Comparison of ENCODE assay signal across 9 cellular contexts in genomic region chr4:7066493-7066892, GRCh38. TPM values are rescaled to one million over a fixed set of nuclear protein-coding genes. Genes with fewer than 3 reads are reported as not detected.
A peak's percentile ranks its signal among the peaks of the same experiment; 100 is the strongest.
DNase-seq lines count a peak whose midpoint lies in the region; ATAC-seq and TF ChIP-seq lines count a peak whose summit lies in the region.
"Had no signal": no experiment of that assay in that cellular context is flagged by ENCODE, and none has a peak within 500 bp of the region (broad histone marks: within the 10 kb centered on the region; RNA-seq: fewer than 3 reads in every experiment).

No MANE protein-coding gene starts in this region.

- TF ChIP-seq POLR2A in stomach (IDR thresholded peaks at IDR 0.05), result no peak
- no peak for TF ChIP-seq POLR2A in erythroblast (IDR thresholded peaks at IDR 0.05; ENCODE audit: low read length)

- TF ChIP-seq EP300 in stomach (IDR thresholded peaks at IDR 0.05), result no peak

- H3K27ac ChIP-seq in iPS-20b (ENCODE audit: low read length) (no peak overlapping the region), stomach (peak overlapping the region in 3 of 5 donors; percentile 93 to 96 (median 93))

- no peaks in the 10 kb centered on the region for H3K9me3 Mint-ChIP-seq in activated T-cell treated with anti-CD3 and anti-CD28 coated beads, Interleukin-2, amount 50 U/mL, for 4 hours
- H3K9me3 Mint-ChIP-seq in activated CD8-positive, alpha-beta T cell treated with anti-CD3 and anti-CD28 coated beads, Interleukin-2, amount 10 ng/mL, durations not matched to agents 7 days and 5 days (ENCODE audit: insufficient read depth), result no peaks in the 10 kb centered on the region

- peaks cover 23% of the 10 kb centered on the region for H3K36me3 Mint-ChIP-seq in activated T-cell treated with anti-CD3 and anti-CD28 coated beads, Interleukin-2, amount 50 U/mL, for 4 hours (ENCODE audit: insufficient read depth)
- H3K36me3 Mint-ChIP-seq in activated CD8-positive, alpha-beta T cell treated with anti-CD3 and anti-CD28 coated beads, Interleukin-2, amount 10 ng/mL, durations not matched to agents 7 days and 5 days (ENCODE audit: low read depth), result peaks cover 39% of the 10 kb centered on the region

- H3K4me3 ChIP-seq in iPS-20b (ENCODE audit: low read length), result peak overlapping the region; percentile 77
- peak overlapping the region; percentile 82 to 97 (median 90) for H3K4me3 ChIP-seq in stomach

- POLR2A ChIA-PET in activated CD8-positive, alpha-beta T cell treated with anti-CD3 and anti-CD28 coated beads, Interleukin-2, amount 10 ng/mL, durations not matched to agents 7 days and 5 days (lab: Charles Lee), result interaction anchor here (0.8 to 5.7 kb wide), 9 partner anchors 9 to 426 kb away, joined by 3 to 62 read pairs (median 6); partner anchors contain the start of genes MRFAP1 and TADA2B

- peaks cover 30% of the 10 kb centered on the region for H3K27me3 ChIP-seq in iPS-20b (ENCODE audit: insufficient read depth, low read length)
- no peaks in the 10 kb centered on the region for H3K27me3 ChIP-seq in stomach

- H3K9me3 ChIP-seq in iPS-20b (ENCODE audit: insufficient read depth, low read depth, low read length) (no peaks in the 10 kb centered on the region), stomach (no peaks in the 10 kb centered on the region)

- H3K4me1 ChIP-seq in iPS-20b (ENCODE audit: insufficient read depth, low read length) (peaks cover 4% of the 10 kb centered on the region; the same call in 1 of the 2 replicates), stomach (peaks cover 23 to 67% (median 44%) of the 10 kb centered on the region in 4 donors)

- peak overlapping the region; percentile 90 for H3K4me3 Mint-ChIP-seq in activated T-cell treated with anti-CD3 and anti-CD28 coated beads, Interleukin-2, amount 50 U/mL, for 4 hours
- peak overlapping the region; percentile 97 for H3K4me3 Mint-ChIP-seq in activated CD8-positive, alpha-beta T cell treated with anti-CD3 and anti-CD28 coated beads, Interleukin-2, amount 10 ng/mL, durations not matched to agents 7 days and 5 days

- DNase-seq in activated T-cell treated with anti-CD3 and anti-CD28 coated beads, Interleukin-2, amount 50 U/mL, for 4 hours, result no peak
- DNase-seq in activated T-cell treated with anti-CD3 and anti-CD28 coated beads for 4 hours (no peak), stomach (no peak), erythroblast (lab: John Stamatoyannopoulos, UW) (no peak), HUDEP-2 (lab: John Stamatoyannopoulos, UW; ENCODE audit: unreplicated experiment in 76 of 76) (no peak), activated gamma-delta T cell treated with Interleukin-2 at 50 U/mL for 16 hours (no peak)
- no peak for DNase-seq in activated CD8-positive, alpha-beta T cell treated with anti-CD3 and anti-CD28 coated beads, Interleukin-2, amount 10 ng/mL, durations not matched to agents 7 days and 5 days
- DNase-seq: NCI-H2029 had no signal

- CTCF ChIA-PET in activated CD8-positive, alpha-beta T cell treated with anti-CD3 and anti-CD28 coated beads, Interleukin-2, amount 10 ng/mL, durations not matched to agents 7 days and 5 days (lab: Charles Lee), result interaction anchor here (1.4 to 11.7 kb wide), 4 partner anchors 11 to 92 kb away, joined by 5 to 172 read pairs (median 17); partner anchors contain the start of gene TADA2B

- H3K4me1 Mint-ChIP-seq in activated T-cell treated with anti-CD3 and anti-CD28 coated beads, Interleukin-2, amount 50 U/mL, for 4 hours (ENCODE audit: low read depth), result peaks cover 49% of the 10 kb centered on the region
- peaks cover 39% of the 10 kb centered on the region for H3K4me1 Mint-ChIP-seq in activated CD8-positive, alpha-beta T cell treated with anti-CD3 and anti-CD28 coated beads, Interleukin-2, amount 10 ng/mL, durations not matched to agents 7 days and 5 days (ENCODE audit: low read depth)

- intact Hi-C loops in stomach (cut with DNase I; ENCODE audit: low total_unique reads), result no loop called here

- H3K9ac ChIP-seq in iPS-20b (ENCODE audit: low read depth, low read length), result peak overlapping the region; percentile 83; the same call in 1 of the 2 replicates

- H3K27ac Mint-ChIP-seq in activated CD8-positive, alpha-beta T cell treated with anti-CD3 and anti-CD28 coated beads, Interleukin-2, amount 10 ng/mL, durations not matched to agents 7 days and 5 days, result peak overlapping the region; percentile 85

- H3K36me3 ChIP-seq in iPS-20b (ENCODE audit: insufficient read depth, low read depth, low read length), result peaks cover 39% of the 10 kb centered on the region
- H3K36me3 ChIP-seq in stomach, result peaks cover 25 to 38% (median 30%) of the 10 kb centered on the region in 4 donors

- TF ChIP-seq CTCF in stomach (IDR thresholded peaks at IDR 0.05), result no peak

- H3K27me3 Mint-ChIP-seq in activated T-cell treated with anti-CD3 and anti-CD28 coated beads, Interleukin-2, amount 50 U/mL, for 4 hours (ENCODE audit: low read depth), result no peaks in the 10 kb centered on the region
- peaks cover 2% of the 10 kb centered on the region for H3K27me3 Mint-ChIP-seq in activated CD8-positive, alpha-beta T cell treated with anti-CD3 and anti-CD28 coated beads, Interleukin-2, amount 10 ng/mL, durations not matched to agents 7 days and 5 days (ENCODE audit: low read depth)

- ATAC-seq in activated T-cell treated with anti-CD3 and anti-CD28 coated beads, Interleukin-2, amount 50 U/mL, for 4 hours, result no peak
- ATAC-seq in activated CD8-positive, alpha-beta T cell treated with anti-CD3 and anti-CD28 coated beads, Interleukin-2, amount 10 ng/mL, durations not matched to agents 7 days and 5 days, result no peak

- 78 to 91% (median 87%) methylated on average over 4 of the region's 4 CpGs for WGBS in stomach, 5 donors

RNA-seq across cellular contexts. Expression of gene GRPEL1, which starts 1.4 kb away (rescaled TPM):
- total RNA-seq in activated T-cell treated with anti-CD3 and anti-CD28 coated beads, Interleukin-2, amount 50 U/mL, for 4 hours, result 100 to 1,000 TPM; 129 to 146 (median 136) TPM
- total RNA-seq in activated CD8-positive, alpha-beta T cell treated with anti-CD3 and anti-CD28 coated beads, Interleukin-2, amount 10 ng/mL, durations not matched to agents 7 days and 5 days, result 10 to 100 TPM; 43.1 to 49.4 TPM
- 10 to 100 TPM in 4 of 5 donors, not detected in 1; 11.4 to 53.6 (median 19.6) TPM for total RNA-seq in stomach
- polyA plus RNA-seq in stomach, result 10 to 100 TPM; 20.5 to 33.6 (median 25.5) TPM

RNA-seq across cellular contexts. Expression of gene TADA2B, which starts 23.3 kb away (rescaled TPM):
- total RNA-seq in activated T-cell treated with anti-CD3 and anti-CD28 coated beads, Interleukin-2, amount 50 U/mL, for 4 hours, result 10 to 100 TPM; 16.9 to 21.3 (median 17.0) TPM
- 10 to 100 TPM; 16.6 to 16.8 TPM for total RNA-seq in activated CD8-positive, alpha-beta T cell treated with anti-CD3 and anti-CD28 coated beads, Interleukin-2, amount 10 ng/mL, durations not matched to agents 7 days and 5 days
- total RNA-seq in stomach, result 10 to 100 TPM in 4 of 5 donors, 1 to 10 TPM in 1; 1.2 to 73.7 (median 19.3) TPM
- 10 to 100 TPM in 2 of 3 donors, 1 to 10 TPM in 1; 9.0 to 13.9 (median 12.5) TPM for polyA plus RNA-seq in stomach
